ENCODE assay signal across 17 cellular contexts in genomic region chr10:17335065-17335464, GRCh38.
DNase-seq lines count a peak whose midpoint lies in the region; ATAC-seq and TF ChIP-seq lines count a peak whose summit lies in the region.
"Had no signal": no experiment of that assay in that cellular context is flagged by ENCODE, and none has a peak within 500 bp of the region (broad histone marks: within the 10 kb centered on the region; RNA-seq: fewer than 3 reads in every experiment).

No MANE protein-coding gene starts in this region.

- TF ChIP-seq CTCF in MCF 10A (IDR thresholded peaks at IDR 0.05; ENCODE audit: unreplicated experiment) (no peak), breast epithelium (IDR thresholded peaks at IDR 0.05) (no peak), fibroblast of villous mesenchyme (IDR thresholded peaks at IDR 0.05; ENCODE audit: insufficient read depth, low read depth, low read length) (no peak), spleen (IDR thresholded peaks at IDR 0.05 in 8 of 11, conservative IDR thresholded peaks at IDR 0.05 in 3 of 11) (no peak)

- H3K9me3 ChIP-seq in breast epithelium, result no peaks in the 10 kb centered on the region
- peaks cover 0 to 15% (median 6%) of the 10 kb centered on the region in 8 donors for H3K9me3 ChIP-seq in spleen
- H3K9me3 ChIP-seq: upper lobe of right lung had no signal

- H3K36me3 Mint-ChIP-seq in MCF 10A (ENCODE audit: insufficient read depth, unreplicated experiment), result no peaks in the 10 kb centered on the region
- H3K36me3 Mint-ChIP-seq: stimulated activated memory B cell treated with anti-CD40 and anti-IgM and Interleukin-4, amounts not matched to agents 10 μg/mL and 1 μg/mL and 100 μg/mL, for 72 hours had no signal

- intact Hi-C loops in MCF 10A (cut with micrococcal nuclease) (no loop called here), breast epithelium (cut with DNase I; ENCODE audit: low total_unique reads) (loop anchor here (5.0 kb wide), 1 partner anchor 678 kb away; no protein-coding TSS in a partner anchor), spleen (cut with DNase I; ENCODE audit: low total_unique reads) (no loop called here)

- H3K27ac ChIP-seq in breast epithelium, result no peak overlapping the region
- H3K27ac ChIP-seq in spleen, result no peak overlapping the region
- H3K27ac ChIP-seq: 22Rv1, upper lobe of right lung had no signal

- TF ChIP-seq POLR2A in breast epithelium (IDR thresholded peaks at IDR 0.05) (no peak), spleen (IDR thresholded peaks at IDR 0.05) (no peak)

- peak; percentile 21 for DNase-seq in MCF 10A (ENCODE audit: unreplicated experiment)
- no peak for DNase-seq in breast epithelium (ENCODE audit: low spot score in 2 of 2)
- DNase-seq in amniotic stem cell (lab: John Stamatoyannopoulos, UW), result peak; percentile 15
- DNase-seq in fibroblast of villous mesenchyme (ENCODE audit: low read depth), result peak; percentile 26
- DNase-seq in stromal cell of bone marrow (ENCODE audit: low read depth), result peak; percentile 91
- DNase-seq in spleen, result no peak
- DNase-seq: activated gamma-delta T cell treated with Interleukin-2 at 50 U/mL for 16 hours, caudate nucleus, NCI-H1417, NCI-H446 treated with DMSO at 0.1 percent for 48 hours, right cardiac atrium, upper lobe of right lung had no signal

- no TSS peak for BruUV-seq in MCF 10A (replicated peaks; lab: Mats Ljungman, UMichigan)

- POLR2A ChIA-PET in MCF 10A (lab: Yijun Ruan, JAX), result no interaction called here

- 74 to 85% (median 82%) methylated on average over 2 of the region's 2 CpGs for WGBS in spleen, 5 donors

- no peaks in the 10 kb centered on the region for H3K27me3 Mint-ChIP-seq in MCF 10A (ENCODE audit: insufficient read depth, unreplicated experiment)

- no peak overlapping the region for H3K27ac Mint-ChIP-seq in MCF 10A (ENCODE audit: low read depth, unreplicated experiment)
- H3K27ac Mint-ChIP-seq: nephron; stimulated activated memory B cell treated with anti-CD40 and anti-IgM and Interleukin-4, amounts not matched to agents 10 μg/mL and 1 μg/mL and 100 μg/mL, for 72 hours had no signal

- H3K9me3 Mint-ChIP-seq in MCF 10A (ENCODE audit: unreplicated experiment), result peaks cover 6% of the 10 kb centered on the region

- no peak for ATAC-seq in HG02852 (IDR thresholded peaks at IDR 0.05; ENCODE audit: unreplicated experiment)
- ATAC-seq in HG03571 (IDR thresholded peaks at IDR 0.05; ENCODE audit: unreplicated experiment), result no peak
- ATAC-seq: right cardiac atrium; stimulated activated memory B cell treated with anti-CD40 and anti-IgM and Interleukin-4, amounts not matched to agents 10 μg/mL and 1 μg/mL and 100 μg/mL, for 72 hours; upper lobe of right lung had no signal

- H3K27me3 ChIP-seq in breast epithelium, result no peaks in the 10 kb centered on the region
- H3K27me3 ChIP-seq in spleen (replicated peaks in 1 of 7), result no peaks in the 10 kb centered on the region
- H3K27me3 ChIP-seq: upper lobe of right lung had no signal

- H3K4me1 ChIP-seq in breast epithelium, result no peaks in the 10 kb centered on the region
- H3K4me1 ChIP-seq in spleen, result no peaks in the 10 kb centered on the region
- H3K4me1 ChIP-seq: upper lobe of right lung had no signal

- H3K4me3 ChIP-seq in breast epithelium (no peak overlapping the region), fibroblast of villous mesenchyme (ENCODE audit: low read depth, low read length) (no peak overlapping the region), spleen (no peak overlapping the region)
- H3K4me3 ChIP-seq: upper lobe of right lung had no signal

- H3K36me3 ChIP-seq in breast epithelium, result no peaks in the 10 kb centered on the region
- H3K36me3 ChIP-seq in spleen, result no peaks in the 10 kb centered on the region
- H3K36me3 ChIP-seq: upper lobe of right lung had no signal

- CTCF ChIA-PET in MCF 10A (lab: Yijun Ruan, JAX), result interaction anchor here (1.0 to 1.2 kb wide), 2 partner anchors 11 to 45 kb away, joined by 3 to 4 read pairs; no protein-coding TSS in a partner anchor

- H3K4me1 Mint-ChIP-seq in MCF 10A (ENCODE audit: insufficient read depth, unreplicated experiment), result peaks cover 5% of the 10 kb centered on the region
- H3K4me1 Mint-ChIP-seq: stimulated activated memory B cell treated with anti-CD40 and anti-IgM and Interleukin-4, amounts not matched to agents 10 μg/mL and 1 μg/mL and 100 μg/mL, for 72 hours had no signal

- no peak overlapping the region for H3K4me3 Mint-ChIP-seq in MCF 10A (ENCODE audit: unreplicated experiment)
- H3K4me3 Mint-ChIP-seq: nephron; stimulated activated memory B cell treated with anti-CD40 and anti-IgM and Interleukin-4, amounts not matched to agents 10 μg/mL and 1 μg/mL and 100 μg/mL, for 72 hours had no signal

Comparison
In these comparisons a context has a peak if more than half of its experiments do, and no peak if none do; other contexts are left out.
1. DNase-seq: peak in MCF 10A (single experiment), amniotic stem cell (single experiment), fibroblast of villous mesenchyme (single experiment) and stromal cell of bone marrow (single experiment); none in breast epithelium (0 of 2) and spleen (single experiment).